In the genomic region with DNA sequence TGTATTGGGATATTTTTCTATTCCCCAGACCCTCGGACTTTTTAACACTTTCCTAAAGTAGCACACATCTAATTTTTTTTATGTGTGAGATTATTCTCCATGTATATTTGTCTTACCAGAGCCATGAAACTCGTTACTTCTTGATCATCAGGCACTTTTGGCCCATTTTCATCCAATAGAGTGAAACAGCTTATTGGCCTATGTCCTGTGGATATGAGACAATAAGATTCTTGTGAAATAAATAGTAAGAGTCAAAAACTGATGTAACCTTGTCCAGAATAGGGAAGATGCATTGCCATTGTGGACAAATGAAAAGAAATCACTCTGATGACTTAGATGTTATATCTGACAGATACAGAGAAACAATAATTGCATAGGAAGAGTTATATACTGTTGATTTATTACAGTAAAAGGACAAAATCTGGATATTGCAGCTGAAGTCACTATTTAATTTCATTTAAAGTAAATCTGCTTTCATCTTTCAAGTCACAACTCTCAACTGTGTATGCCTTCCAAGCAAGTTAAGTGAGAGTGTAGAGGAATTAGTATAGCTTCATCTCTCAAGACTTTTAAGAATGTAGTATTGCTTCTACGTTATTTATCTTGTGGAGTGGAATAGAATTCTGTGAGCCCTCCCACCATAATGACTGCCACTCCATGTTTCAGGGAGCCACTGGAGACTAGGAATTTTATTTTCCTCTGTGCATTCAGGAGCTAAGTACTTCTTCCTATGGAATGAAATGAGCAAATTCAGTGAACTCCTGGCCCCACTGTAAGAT, we compare ENCODE assay signal across 30 cellular contexts.
"Had no signal": no experiment of that assay in that cellular context is flagged by ENCODE, and none has a peak within 500 bp of the region (broad histone marks: within the 10 kb centered on the region; RNA-seq: fewer than 3 reads in every experiment).

No MANE protein-coding gene starts in this region.

- FAIRE-seq: bronchial epithelial cell had no signal

- H3K27ac ChIP-seq: adrenal gland, body of pancreas had no signal

- H3K27me3 ChIP-seq: body of pancreas, SJSA1 had no signal

- DNase-seq: activated CD4-positive, alpha-beta T cell treated with anti-CD3 and anti-CD28 coated beads for 48 hours; activated CD4-positive, alpha-beta T cell treated with anti-CD3 and anti-CD28 coated beads, Interleukin-2, amount 50 U/mL, for 4 hours; activated CD4-positive, CD25-positive, alpha-beta regulatory T cell treated with anti-CD3 and anti-CD28 coated beads, Interleukin-2, amount 50 U/mL, for 72 hours; activated CD8-positive, alpha-beta memory T cell treated with anti-CD3 and anti-CD28 coated beads, Interleukin-2, amount 50 U/mL, for 48 hours; activated CD8-positive, alpha-beta T cell treated with anti-CD3 and anti-CD28 coated beads, Interleukin-2, amount 10 ng/mL, durations not matched to agents 7 days and 5 days; activated naive CD4-positive, alpha-beta T cell treated with anti-CD3 and anti-CD28 coated beads, Interleukin-2, amount 50 U/mL, for 16 hours; activated naive CD8-positive, alpha-beta T cell treated with anti-CD3 and anti-CD28 coated beads, Interleukin-2, amount 10 ng/mL, durations not matched to agents 7 days and 5 days; activated T-cell treated with anti-CD3 and anti-CD28 coated beads, Interleukin-2, amount 50 U/mL, for 1 hour; adrenal gland; anterior cingulate cortex; body of pancreas; central memory CD4-positive, alpha-beta T cell; KG1; NCI-H1048; NCI-H1417; NCI-H1694; NCI-H2029 treated with DMSO at 0.1 percent for 48 hours; NCI-H345; NCI-H510A; NCI-H69; NK-92 treated with Interleukin-12 subunit alpha and Interleukin-12 subunit beta, amount 100 ng/mL, for 24 hours; OCI-M1; Right ventricle myocardium superior; RPMI8226; T-helper 17 cell; T-helper 9 cell had no signal

- H3K4me3 ChIP-seq: adrenal gland, body of pancreas, SJSA1 had no signal

- H3K4me1 ChIP-seq: adrenal gland, body of pancreas had no signal

- ATAC-seq: activated CD8-positive, alpha-beta T cell treated with anti-CD3 and anti-CD28 coated beads, Interleukin-2, amount 10 ng/mL, durations not matched to agents 7 days and 5 days; body of pancreas; Panc1; T-helper 17 cell; WTC11 had no signal

- H3K36me3 ChIP-seq: adrenal gland, SJSA1 had no signal

- H3K9me3 ChIP-seq: adrenal gland, body of pancreas, SJSA1 had no signal
